In the genomic region with DNA sequence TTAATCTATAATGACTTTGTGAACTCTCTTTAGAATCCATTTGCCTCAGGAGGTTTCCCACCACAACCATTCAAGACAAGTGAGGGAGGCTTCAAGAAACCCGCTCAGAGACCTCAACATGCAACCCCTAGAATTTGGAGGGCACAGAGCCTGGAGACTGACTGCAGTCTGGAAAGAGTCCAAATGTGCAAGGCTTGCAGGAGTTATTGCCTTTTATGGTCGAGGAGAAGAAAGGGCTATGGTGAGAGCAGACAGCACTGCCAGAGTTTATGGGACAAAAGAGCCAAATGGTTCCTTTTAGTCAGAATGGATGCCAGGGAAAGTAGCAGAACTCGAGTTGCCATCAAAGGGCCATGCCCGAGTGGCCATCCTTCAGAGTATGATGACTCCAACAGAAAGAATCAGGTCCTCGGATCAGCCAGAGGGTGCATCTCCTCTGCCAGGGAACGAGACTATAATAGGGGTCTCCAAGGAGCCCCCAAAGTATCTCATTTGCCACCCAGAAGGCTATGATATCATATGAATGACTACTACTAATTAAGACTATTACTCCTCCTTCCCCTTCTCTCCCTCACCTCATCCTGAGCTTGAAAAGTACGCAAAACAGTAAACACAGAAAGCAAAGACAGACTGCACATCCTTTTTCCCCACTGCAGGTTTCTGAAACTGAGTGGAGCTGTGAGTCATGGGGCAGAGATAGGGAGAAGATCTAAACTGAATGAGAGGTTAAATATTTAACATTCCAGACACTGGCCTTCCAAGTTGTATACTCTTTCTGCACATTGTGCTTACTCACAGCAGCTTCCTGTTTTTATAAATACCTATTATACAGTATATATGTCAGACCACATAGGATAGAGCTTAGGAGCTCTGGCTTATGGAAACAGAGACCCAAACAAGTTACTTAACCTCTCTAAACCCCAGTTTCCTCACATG, we compare ENCODE assay signal across 14 cellular contexts. TPM values are rescaled to one million over a fixed set of nuclear protein-coding genes. Genes with fewer than 3 reads are reported as not detected.
DNase-seq lines count a peak whose midpoint lies in the region; ATAC-seq and TF ChIP-seq lines count a peak whose summit lies in the region.
"Had no signal": no experiment of that assay in that cellular context is flagged by ENCODE, and none has a peak within 500 bp of the region (broad histone marks: within the 10 kb centered on the region; RNA-seq: fewer than 3 reads in every experiment).

No MANE protein-coding gene starts in this region.

- H3K4me3 ChIP-seq in fibroblast of the aortic adventitia (ENCODE audit: low read depth, low read length): no peak overlapping the region
- no peak overlapping the region for H3K4me3 ChIP-seq in trophoblast cell (ENCODE audit: low read depth, low read length)

- peaks cover 3% of the 10 kb centered on the region for H3K79me1 ChIP-seq in trophoblast cell (ENCODE audit: low read length)

- H4K12ac ChIP-seq in trophoblast cell (ENCODE audit: low read depth, low read length): no peak overlapping the region

- H2BK120ac ChIP-seq in trophoblast cell (ENCODE audit: insufficient read depth, low read length, poor library complexity): peak overlapping the region; percentile 75

- peak; percentile 89 for DNase-seq in ELR (ENCODE audit: low read depth)
- peak; percentile 76 for DNase-seq in RPMI7951 (ENCODE audit: low read depth)
- peak; percentile 23 for DNase-seq in fibroblast of the aortic adventitia (ENCODE audit: low read depth)
- DNase-seq in trophoblast cell: peak in 1 of 2 donors; percentile 38
- no peak for DNase-seq in NCI-H524 treated with DMSO at 0.1 percent for 48 hours (lab: John Stamatoyannopoulos, UW)
- no peak for DNase-seq in NOMO-1 treated with DMSO at 0.1 percent for 48 hours (lab: John Stamatoyannopoulos, UW; ENCODE audit: unreplicated experiment)
- DNase-seq in COLO668 (lab: John Stamatoyannopoulos, UW; ENCODE audit: unreplicated experiment): no peak
- DNase-seq: activated naive CD8-positive, alpha-beta T cell treated with anti-CD3 and anti-CD28 coated beads, Interleukin-2, amount 10 ng/mL, durations not matched to agents 7 days and 5 days; DMS79 treated with DMSO at 0.1 percent for 48 hours; effector memory CD4-positive, alpha-beta T cell; naive thymus-derived CD8-positive, alpha-beta T cell; NCI-H146; T-helper 9 cell had no signal

- TF ChIP-seq CTCF in fibroblast of the aortic adventitia (IDR thresholded peaks at IDR 0.05; ENCODE audit: insufficient read depth, low read length): no peak

- H2BK5ac ChIP-seq in trophoblast cell (ENCODE audit: low read depth, low read length, poor library complexity): peak overlapping the region; percentile 12

- no peak overlapping the region for H2AK5ac ChIP-seq in trophoblast cell (ENCODE audit: low read length)

- peak overlapping the region; percentile 57 for H4K91ac ChIP-seq in trophoblast cell (ENCODE audit: low read depth, low read length)

- no peaks in the 10 kb centered on the region for H3K27me3 ChIP-seq in trophoblast cell (ENCODE audit: insufficient read depth, low read length)

- H2AFZ ChIP-seq in trophoblast cell (ENCODE audit: insufficient read depth, low read length, poor library complexity): no peak overlapping the region

- H4K8ac ChIP-seq in trophoblast cell (ENCODE audit: low read depth, low read length): no peak overlapping the region

- no peaks in the 10 kb centered on the region for H3K36me3 ChIP-seq in trophoblast cell (ENCODE audit: control insufficient read depth in 1 of 2, insufficient read depth in 2 of 2, low read length in 2 of 2)

- peak overlapping the region; percentile 34 for H3K4me2 ChIP-seq in trophoblast cell (ENCODE audit: low read length)

- no peak overlapping the region for H3K14ac ChIP-seq in trophoblast cell (ENCODE audit: low read length)

- peak overlapping the region; percentile 81 for H3K27ac ChIP-seq in trophoblast cell (ENCODE audit: low read depth, low read length)

- no peaks in the 10 kb centered on the region for H3K79me2 ChIP-seq in trophoblast cell (ENCODE audit: control insufficient read depth, insufficient read depth, low read length, poor library complexity)

- H2BK12ac ChIP-seq in trophoblast cell (ENCODE audit: low read length): peak overlapping the region; percentile 27

- no peak overlapping the region for H3K9ac ChIP-seq in trophoblast cell (ENCODE audit: low read length)

- no peak overlapping the region for H3K23ac ChIP-seq in trophoblast cell (ENCODE audit: low read length)

- no peak overlapping the region for H3K4ac ChIP-seq in trophoblast cell (ENCODE audit: low read depth, low read length)

- WGBS in trophoblast cell (ENCODE audit: extremely low coverage, insufficient coverage, insufficient read length): no CpG with 5 or more reads among the region's 7 CpGs

- peaks cover 9 to 10% of the 10 kb centered on the region in 2 experiments for H3K4me1 ChIP-seq in trophoblast cell (ENCODE audit: control insufficient read depth in 1 of 2, insufficient read depth in 2 of 2, low read length in 2 of 2)

- no peaks in the 10 kb centered on the region for H3K9me3 ChIP-seq in trophoblast cell (ENCODE audit: insufficient read depth, low read depth, low read length)

- H3K18ac ChIP-seq in trophoblast cell (ENCODE audit: low read length): no peak overlapping the region

- no peak for ATAC-seq in GM18868 (IDR thresholded peaks at IDR 0.05; ENCODE audit: unreplicated experiment)
- ATAC-seq: naive thymus-derived CD8-positive, alpha-beta T cell had no signal

RNA-seq across cellular contexts. Expression of gene TMCO5A, which starts 33.9 kb away (rescaled TPM):
- not detected in 2 replicates for total RNA-seq in RPMI7951 (2014; rRNA removed; shearing (Covaris generic))
- total RNA-seq in fibroblast of the aortic adventitia (ENCODE audit: low replicate concordance): 0.49 TPM in 1 of 2 replicates, not detected in the other
- not detected in 2 replicates for polyA plus RNA-seq in trophoblast cell (2013)
- total RNA-seq: activated naive CD8-positive, alpha-beta T cell treated with anti-CD3 and anti-CD28 coated beads, Interleukin-2, amount 10 ng/mL, durations not matched to agents 7 days and 5 days; naive thymus-derived CD8-positive, alpha-beta T cell had no signal
- polyA plus RNA-seq: naive thymus-derived CD8-positive, alpha-beta T cell had no signal

Comparison
In these comparisons a context has a peak if more than half of its experiments do, and no peak if none do; other contexts are left out.
1. DNase-seq: peak in ELR (single experiment), RPMI7951 (single experiment) and fibroblast of the aortic adventitia (single experiment); none in NCI-H524 treated with DMSO at 0.1 percent for 48 hours (single experiment), NOMO-1 treated with DMSO at 0.1 percent for 48 hours (single experiment) and COLO668 (single experiment).